1 cellular context compared by ENCODE assay signal in genomic region chr2:234259440-234259839, GRCh38.
TF ChIP-seq lines count a peak whose summit lies in the region.

No MANE protein-coding gene starts in this region.

TF ChIP-seq in IMR-90, 13 proteins besides CTCF, POLR2A, EP300 and RAD21:
- no peak for TF ChIP-seq USF2 (IDR thresholded peaks at IDR 0.05; ENCODE audit: low read depth, low read length)
- no peak for TF ChIP-seq CHD1 (IDR thresholded peaks at IDR 0.05; ENCODE audit: low read depth, low read length)
- TF ChIP-seq FOS (IDR thresholded peaks at IDR 0.05; ENCODE audit: low read depth, low read length): no peak
- no peak for TF ChIP-seq ELK1 (IDR thresholded peaks at IDR 0.05; ENCODE audit: borderline replicate concordance, low read depth, low read length)
- no peak for TF ChIP-seq RCOR1 (IDR thresholded peaks at IDR 0.05; ENCODE audit: insufficient replicate concordance, low read length)
- TF ChIP-seq CEBPB (IDR thresholded peaks at IDR 0.05; ENCODE audit: low read depth, low read length): no peak
- no peak for TF ChIP-seq SMC3 (IDR thresholded peaks at IDR 0.05; ENCODE audit: low read depth, low read length)
- no peak for TF ChIP-seq BHLHE40 (IDR thresholded peaks at IDR 0.05; ENCODE audit: low read depth, low read length)
